ENCODE assay signal across 17 cellular contexts in the genomic region with DNA sequence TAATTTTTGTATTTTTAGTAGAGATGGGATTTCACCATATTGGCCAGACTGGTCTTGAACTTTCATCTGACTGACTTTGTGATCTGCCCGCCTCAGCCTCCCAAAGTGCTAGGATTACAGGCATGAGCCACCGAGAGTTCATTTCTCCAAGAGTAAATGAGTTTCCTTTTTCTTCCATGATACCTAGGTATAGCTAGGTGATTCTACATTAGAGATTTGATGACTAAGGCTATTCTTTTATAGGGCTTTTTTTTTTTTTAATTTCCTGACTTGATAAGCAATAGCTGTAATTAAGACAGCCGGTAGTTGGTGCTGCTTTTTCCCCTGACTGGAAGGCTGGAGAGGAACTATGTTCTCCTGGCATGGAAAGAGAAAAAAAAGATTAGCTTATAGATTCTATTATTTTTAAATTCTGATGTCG. TPM values are rescaled to one million over a fixed set of nuclear protein-coding genes. Genes with fewer than 3 reads are reported as not detected.
DNase-seq lines count a peak whose midpoint lies in the region; ATAC-seq and TF ChIP-seq lines count a peak whose summit lies in the region.
"Had no signal": no experiment of that assay in that cellular context is flagged by ENCODE, and none has a peak within 500 bp of the region (broad histone marks: within the 10 kb centered on the region; RNA-seq: fewer than 3 reads in every experiment).

No MANE protein-coding gene starts in this region.

- H3K36me3 ChIP-seq in HCT116 (ENCODE audit: control insufficient read depth in 1 of 2, insufficient read depth in 2 of 2, low read length in 2 of 2): no peaks in the 10 kb centered on the region
- H3K36me3 ChIP-seq: vagina had no signal

- H3K4me1 Mint-ChIP-seq in progenitor cell of endocrine pancreas (ENCODE audit: low read depth): peaks cover 41% of the 10 kb centered on the region

- no peak for ATAC-seq in HCT116
- ATAC-seq in HG03565 (IDR thresholded peaks at IDR 0.05; ENCODE audit: unreplicated experiment): no peak
- no peak for ATAC-seq in HG03095 (IDR thresholded peaks at IDR 0.05; ENCODE audit: unreplicated experiment)
- ATAC-seq: activated CD4-positive, alpha-beta T cell treated with anti-CD3 and anti-CD28 coated beads for 36 hours; activated naive CD8-positive, alpha-beta T cell treated with anti-CD3 and anti-CD28 coated beads, Interleukin-2, amount 50 U/mL, for 24 hours; stimulated activated effector memory CD8-positive, alpha-beta T cell treated with anti-CD3 and anti-CD28 coated beads, Interleukin-12 subunit alpha, Interleukin-12 subunit beta, amount 100 ng/mL, for 72 hours had no signal

- H3K9me2 ChIP-seq in HCT116 (ENCODE audit: insufficient read depth): no peaks in the 10 kb centered on the region

- RAD21 ChIA-PET in HCT116 (lab: Charles Lee; ENCODE audit: low non-redundant PET in 1 of 2, low total read pairs in 2 of 2, uncharacterized antibody in 2 of 2, unreplicated experiment in 2 of 2): no interaction called here

- no TSS peak for BruUV-seq in HCT116 (replicated peaks; lab: Mats Ljungman, UMichigan)

- peak overlapping the region; percentile 83; the same call in 1 of the 2 replicates for H3K27ac ChIP-seq in HCT116 (ENCODE audit: low read depth, low read length)
- H3K27ac ChIP-seq in VCaP: peak overlapping the region; percentile 97; the same call in 1 of the 2 replicates

- H3K4me2 ChIP-seq in HCT116 (ENCODE audit: low read length): peak overlapping the region; percentile 91

- no peak for TF ChIP-seq RAD21 in HCT116 (IDR thresholded peaks at IDR 0.05; ENCODE audit: low read depth)

- H3K9me3 ChIP-seq in HCT116 (ENCODE audit: control insufficient read depth in 1 of 2, insufficient read depth in 1 of 2, low read depth in 1 of 2, low read length in 2 of 2): no peaks in the 10 kb centered on the region
- H3K9me3 ChIP-seq: vagina had no signal

- no peak for TF ChIP-seq POLR2A in HCT116 (IDR thresholded peaks at IDR 0.05; ENCODE audit: borderline replicate concordance, extremely low read depth, insufficient read depth, insufficient read length)

- peaks cover 23 to 40% of the 10 kb centered on the region in 2 experiments for H3K4me1 ChIP-seq in HCT116 (ENCODE audit: control insufficient read depth in 1 of 2, insufficient read depth in 2 of 2, low read length in 2 of 2)

- no peaks in the 10 kb centered on the region for H3K9me3 Mint-ChIP-seq in progenitor cell of endocrine pancreas (ENCODE audit: low read depth)
- H3K9me3 Mint-ChIP-seq: activated naive CD8-positive, alpha-beta T cell treated with anti-CD3 and anti-CD28 coated beads, Interleukin-2, amount 50 U/mL, for 24 hours; stimulated activated effector memory CD8-positive, alpha-beta T cell treated with anti-CD3 and anti-CD28 coated beads, Interleukin-12 subunit alpha, Interleukin-12 subunit beta, amount 100 ng/mL, for 72 hours had no signal

- H3K27ac Mint-ChIP-seq in progenitor cell of endocrine pancreas: peak overlapping the region; percentile 42
- H3K27ac Mint-ChIP-seq: activated CD4-positive, alpha-beta T cell treated with anti-CD3 and anti-CD28 coated beads for 36 hours; activated naive CD8-positive, alpha-beta T cell treated with anti-CD3 and anti-CD28 coated beads, Interleukin-2, amount 50 U/mL, for 24 hours; stimulated activated effector memory CD8-positive, alpha-beta T cell treated with anti-CD3 and anti-CD28 coated beads, Interleukin-12 subunit alpha, Interleukin-12 subunit beta, amount 100 ng/mL, for 72 hours had no signal

- POLR2A ChIA-PET in HCT116 (lab: Charles Lee): no interaction called here

- H3K36me3 Mint-ChIP-seq in progenitor cell of endocrine pancreas (ENCODE audit: insufficient read depth): peaks cover 4% of the 10 kb centered on the region

- intact Hi-C loops in HCT116 (cut with micrococcal nuclease): no loop called here

- no peaks in the 10 kb centered on the region for H3K27me3 Mint-ChIP-seq in progenitor cell of endocrine pancreas
- H3K27me3 Mint-ChIP-seq: activated CD4-positive, alpha-beta T cell treated with anti-CD3 and anti-CD28 coated beads for 36 hours had no signal

- H2AFZ ChIP-seq in HCT116 (ENCODE audit: low read depth, low read length, poor library complexity, severe bottlenecking): no peak overlapping the region

- CTCF ChIA-PET in HCT116 (lab: Charles Lee): no interaction called here

- peaks cover 79% of the 10 kb centered on the region for H3K79me2 ChIP-seq in HCT116 (ENCODE audit: insufficient read depth, low read length)

- TF ChIP-seq CTCF in HCT116 (IDR thresholded peaks at IDR 0.05 in 2 of 3, conservative IDR thresholded peaks at IDR 0.05 in 1 of 3; ENCODE audit: borderline replicate concordance in 1 of 3, insufficient read depth in 1 of 3, low read depth in 2 of 3, low read length in 2 of 3): no peak
- no peak; the same call in 1 of the 2 replicates for TF ChIP-seq CTCF in VCaP (conservative IDR thresholded peaks at IDR 0.05)
- TF ChIP-seq CTCF in fibroblast of pulmonary artery (IDR thresholded peaks at IDR 0.05; ENCODE audit: low read length, missing control alignments): peak; percentile 1
- no peak for TF ChIP-seq CTCF in progenitor cell of endocrine pancreas (IDR thresholded peaks at IDR 0.05; ENCODE audit: unreplicated experiment)

- peak overlapping the region; percentile 70 for H3K4me3 Mint-ChIP-seq in progenitor cell of endocrine pancreas (ENCODE audit: low read depth)
- H3K4me3 Mint-ChIP-seq: activated CD4-positive, alpha-beta T cell treated with anti-CD3 and anti-CD28 coated beads for 36 hours had no signal

- H4K20me1 ChIP-seq in HCT116 (ENCODE audit: insufficient read depth): no peaks in the 10 kb centered on the region; the same call in 1 of the 2 replicates

- H3K4me3 ChIP-seq in HCT116 (replicated peaks in 1 of 2; ENCODE audit: low read depth in 1 of 2, low read length in 2 of 2): peak overlapping the region in 1 of 2 experiments; percentile 50; a peak in 2 of 4 replicates
- no peak overlapping the region for H3K4me3 ChIP-seq in fibroblast of pulmonary artery (replicated peaks; ENCODE audit: low read depth, low read length)

- H3K27me3 ChIP-seq in HCT116 (ENCODE audit: insufficient read depth, low read length): no peaks in the 10 kb centered on the region
- H3K27me3 ChIP-seq: vagina had no signal

- no peak for DNase-seq in HCT116 (ENCODE audit: low read depth, low spot score)
- DNase-seq in fibroblast of pulmonary artery (ENCODE audit: low read depth): no peak
- no peak for DNase-seq in progenitor cell of endocrine pancreas (ENCODE audit: low spot score, unreplicated experiment)
- DNase-seq in C1 segment of cervical spinal cord (lab: John Stamatoyannopoulos, UW): no peak
- no peak for DNase-seq in DMS53 treated with DMSO at 0.1 percent for 48 hours (lab: John Stamatoyannopoulos, UW; ENCODE audit: unreplicated experiment)
- DNase-seq: activated CD4-positive, alpha-beta T cell treated with anti-CD3 and anti-CD28 coated beads for 36 hours; activated naive CD8-positive, alpha-beta T cell treated with anti-CD3 and anti-CD28 coated beads, Interleukin-2, amount 50 U/mL, for 24 hours; activated T-cell treated with anti-CD3 and anti-CD28 coated beads for 4 hours; NCI-H1105; NCI-H446; retina; stimulated activated CD4-positive, alpha-beta T cell treated with anti-CD3 and anti-CD28 coated beads, Interleukin-4, amount 100 ng/mL, for 4 hours had no signal

- no peak overlapping the region for H3K9ac ChIP-seq in HCT116 (ENCODE audit: low read length)

TF ChIP-seq in HCT116, 20 proteins besides CTCF, POLR2A, EP300 and RAD21:
- no peak for TF ChIP-seq CBX3 (IDR thresholded peaks at IDR 0.05; ENCODE audit: low read depth)
- TF ChIP-seq, protein P1, sequence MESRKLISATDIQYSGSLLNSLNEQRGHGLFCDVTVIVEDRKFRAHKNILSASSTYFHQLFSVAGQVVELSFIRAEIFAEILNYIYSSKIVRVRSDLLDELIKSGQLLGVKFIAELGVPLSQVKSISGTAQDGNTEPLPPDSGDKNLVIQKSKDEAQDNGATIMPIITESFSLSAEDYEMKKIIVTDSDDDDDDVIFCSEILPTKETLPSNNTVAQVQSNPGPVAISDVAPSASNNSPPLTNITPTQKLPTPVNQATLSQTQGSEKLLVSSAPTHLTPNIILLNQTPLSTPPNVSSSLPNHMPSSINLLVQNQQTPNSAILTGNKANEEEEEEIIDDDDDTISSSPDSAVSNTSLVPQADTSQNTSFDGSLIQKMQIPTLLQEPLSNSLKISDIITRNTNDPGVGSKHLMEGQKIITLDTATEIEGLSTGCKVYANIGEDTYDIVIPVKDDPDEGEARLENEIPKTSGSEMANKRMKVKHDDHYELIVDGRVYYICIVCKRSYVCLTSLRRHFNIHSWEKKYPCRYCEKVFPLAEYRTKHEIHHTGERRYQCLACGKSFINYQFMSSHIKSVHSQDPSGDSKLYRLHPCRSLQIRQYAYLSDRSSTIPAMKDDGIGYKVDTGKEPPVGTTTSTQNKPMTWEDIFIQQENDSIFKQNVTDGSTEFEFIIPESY (IDR thresholded peaks at IDR 0.05; ENCODE audit: extremely low read depth, insufficient replicate concordance, low read length): no peak
- no peak for TF ChIP-seq ELF1 (IDR thresholded peaks at IDR 0.05; ENCODE audit: borderline replicate concordance, low read depth)
- TF ChIP-seq CEBPB (IDR thresholded peaks at IDR 0.05; ENCODE audit: low read depth): no peak
- no peak for TF ChIP-seq POLR2AphosphoS5 (IDR thresholded peaks at IDR 0.05; ENCODE audit: low read depth, low read length)
- no peak for TF ChIP-seq EZH2 (IDR thresholded peaks at IDR 0.05)
- TF ChIP-seq EGR1 (IDR thresholded peaks at IDR 0.05; ENCODE audit: low read depth): no peak
- TF ChIP-seq, protein P2, sequence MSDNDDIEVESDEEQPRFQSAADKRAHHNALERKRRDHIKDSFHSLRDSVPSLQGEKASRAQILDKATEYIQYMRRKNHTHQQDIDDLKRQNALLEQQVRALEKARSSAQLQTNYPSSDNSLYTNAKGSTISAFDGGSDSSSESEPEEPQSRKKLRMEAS (IDR thresholded peaks at IDR 0.05): no peak
- no peak for TF ChIP-seq TCF7L2 (IDR thresholded peaks at IDR 0.05; ENCODE audit: borderline replicate concordance, extremely low read depth, insufficient read depth, insufficient read length)
- TF ChIP-seq FOSL1 (IDR thresholded peaks at IDR 0.05; ENCODE audit: low read depth): no peak

RNA-seq across cellular contexts. Expression of gene PTPN12, which starts 3.3 kb away (rescaled TPM):
- total RNA-seq in HCT116 (2021; ENCODE audit: unreplicated experiment) (80.5 TPM), progenitor cell of endocrine pancreas (131 and 140 TPM in 2 replicates)
- polyA plus RNA-seq in HCT116 (2012): 29.8 and 42.6 TPM in 2 replicates
